ENCODE assay signal across 8 cellular contexts in genomic region chr10:15370741-15371701, GRCh38. TPM values are rescaled to one million over a fixed set of nuclear protein-coding genes. Genes with fewer than 3 reads are reported as not detected.
DNase-seq lines count a peak whose midpoint lies in the region; ATAC-seq lines count a peak whose summit lies in the region.

TSS of gene FAM171A1 (minus strand) at chr10:15371289. CDS start at chr10:15371052, 237 bp downstream.

- H3K27me3 ChIP-seq in Karpas-422 (ENCODE audit: low read length), result no peaks in the 10 kb centered on the region

- H3K9me3 ChIP-seq in Karpas-422 (ENCODE audit: low read length), result no peaks in the 10 kb centered on the region

- peaks cover 13% of the 10 kb centered on the region for H3K4me1 Mint-ChIP-seq in activated CD4-positive, alpha-beta T cell treated with anti-CD3 and anti-CD28 coated beads, Interleukin-2, amount 10 ng/mL, durations not matched to agents 7 days and 5 days

- H3K9ac ChIP-seq in Karpas-422 (ENCODE audit: low read length), result no peak within 1 kb of the TSS

- H3K79me2 ChIP-seq in Karpas-422 (ENCODE audit: low read length), result no peaks in the 10 kb centered on the region

- no peaks in the 10 kb centered on the region for H3K9me3 Mint-ChIP-seq in activated CD4-positive, alpha-beta T cell treated with anti-CD3 and anti-CD28 coated beads, Interleukin-2, amount 10 ng/mL, durations not matched to agents 7 days and 5 days

- H3K27ac ChIP-seq in Karpas-422 (ENCODE audit: low read length), result no peak within 1 kb of the TSS
- H3K27ac ChIP-seq in cingulate gyrus (ENCODE audit: low read depth, low read length), result peak within 1 kb of the TSS; percentile 60

- DNase-seq in Ammon's horn (ENCODE audit: low spot score) (peak; percentile 59), Karpas-422 (peak; percentile 44), left kidney (ENCODE audit: low read depth, low spot score) (peak; percentile 90)
- peak; percentile 73 for DNase-seq in activated CD4-positive, alpha-beta T cell treated with anti-CD3 and anti-CD28 coated beads, Interleukin-2, amount 10 ng/mL, durations not matched to agents 7 days and 5 days
- DNase-seq in stimulated activated CD4-positive, alpha-beta T cell treated with anti-CD3 and anti-CD28 coated beads, Interleukin-1b, Interleukin-23, amount 100 ng/mL, for 4 hours (ENCODE audit: low read depth in 2 of 2), result peak; percentile 43 to 58

- no peaks in the 10 kb centered on the region for H3K9me2 ChIP-seq in Karpas-422 (replicated peaks; ENCODE audit: insufficient read depth, low read length)

- H3K27ac Mint-ChIP-seq in activated CD4-positive, alpha-beta T cell treated with anti-CD3 and anti-CD28 coated beads, Interleukin-2, amount 10 ng/mL, durations not matched to agents 7 days and 5 days, result peak within 1 kb of the TSS; percentile 64

- H3K4me3 Mint-ChIP-seq in activated CD4-positive, alpha-beta T cell treated with anti-CD3 and anti-CD28 coated beads, Interleukin-2, amount 10 ng/mL, durations not matched to agents 7 days and 5 days, result peak within 1 kb of the TSS; percentile 73

- no peaks in the 10 kb centered on the region for H4K20me1 ChIP-seq in Karpas-422 (ENCODE audit: insufficient read depth, low read depth, low read length)

- H2AFZ ChIP-seq in Karpas-422 (ENCODE audit: low read length), result no peak within 1 kb of the TSS

- no peaks in the 10 kb centered on the region for H3K4me1 ChIP-seq in Karpas-422 (ENCODE audit: low read length)

- CTCF ChIA-PET in activated CD4-positive, alpha-beta T cell treated with anti-CD3 and anti-CD28 coated beads, Interleukin-2, amount 10 ng/mL, durations not matched to agents 7 days and 5 days (lab: Charles Lee), result interaction anchor here (0.5 to 0.6 kb wide), 2 partner anchors 92 to 418 kb away, joined by 3 read pairs; no protein-coding TSS in a partner anchor

- H3K36me3 ChIP-seq in Karpas-422 (ENCODE audit: insufficient read depth, low read length), result no peaks in the 10 kb centered on the region

- no peak within 1 kb of the TSS for H3K4me2 ChIP-seq in Karpas-422 (ENCODE audit: low read depth, low read length, poor library complexity, severe bottlenecking)

- H3K27me3 Mint-ChIP-seq in activated CD4-positive, alpha-beta T cell treated with anti-CD3 and anti-CD28 coated beads, Interleukin-2, amount 10 ng/mL, durations not matched to agents 7 days and 5 days, result peaks cover 62% of the 10 kb centered on the region

- no peak within 1 kb of the TSS for H3K4me3 ChIP-seq in Karpas-422 (ENCODE audit: low read length)

- ATAC-seq in GM19324 (IDR thresholded peaks at IDR 0.05; ENCODE audit: low FRiP score, unreplicated experiment) (peak; percentile 45), GM18861 (IDR thresholded peaks at IDR 0.05; ENCODE audit: unreplicated experiment) (no peak)

- POLR2A ChIA-PET in activated CD4-positive, alpha-beta T cell treated with anti-CD3 and anti-CD28 coated beads, Interleukin-2, amount 10 ng/mL, durations not matched to agents 7 days and 5 days (lab: Charles Lee), result no interaction called here

- H3K36me3 Mint-ChIP-seq in activated CD4-positive, alpha-beta T cell treated with anti-CD3 and anti-CD28 coated beads, Interleukin-2, amount 10 ng/mL, durations not matched to agents 7 days and 5 days (ENCODE audit: low read depth), result no peaks in the 10 kb centered on the region

RNA-seq across cellular contexts. Expression of gene FAM171A1, which starts in this region (rescaled TPM):
- not detected in 2 replicates for total RNA-seq in Karpas-422 (2014; rRNA removed; shearing (Covaris generic); ENCODE audit: low replicate concordance)
- 10 to 100 TPM; 11.1 to 11.7 TPM for total RNA-seq in activated CD4-positive, alpha-beta T cell treated with anti-CD3 and anti-CD28 coated beads, Interleukin-2, amount 10 ng/mL, durations not matched to agents 7 days and 5 days

Comparison
In these comparisons a context has a peak if more than half of its experiments do, and no peak if none do; other contexts are left out.
1. RNA of gene FAM171A1 (total RNA-seq): 11.1 to 11.7 TPM in activated CD4-positive, alpha-beta T cell treated with anti-CD3 and anti-CD28 coated beads, Interleukin-2, amount 10 ng/mL, durations not matched to agents 7 days and 5 days; not detected in Karpas-422; every median in the first group is over 10 times any median in the second.
2. Peak in DNase-seq in Karpas-422; RNA of the gene not detected or under 1 TPM.
3. Peak in every context shown above with its lines, with median percentiles within 50 percentile points of each other: DNase-seq.